18 cellular contexts compared by ENCODE assay signal in the genomic region with DNA sequence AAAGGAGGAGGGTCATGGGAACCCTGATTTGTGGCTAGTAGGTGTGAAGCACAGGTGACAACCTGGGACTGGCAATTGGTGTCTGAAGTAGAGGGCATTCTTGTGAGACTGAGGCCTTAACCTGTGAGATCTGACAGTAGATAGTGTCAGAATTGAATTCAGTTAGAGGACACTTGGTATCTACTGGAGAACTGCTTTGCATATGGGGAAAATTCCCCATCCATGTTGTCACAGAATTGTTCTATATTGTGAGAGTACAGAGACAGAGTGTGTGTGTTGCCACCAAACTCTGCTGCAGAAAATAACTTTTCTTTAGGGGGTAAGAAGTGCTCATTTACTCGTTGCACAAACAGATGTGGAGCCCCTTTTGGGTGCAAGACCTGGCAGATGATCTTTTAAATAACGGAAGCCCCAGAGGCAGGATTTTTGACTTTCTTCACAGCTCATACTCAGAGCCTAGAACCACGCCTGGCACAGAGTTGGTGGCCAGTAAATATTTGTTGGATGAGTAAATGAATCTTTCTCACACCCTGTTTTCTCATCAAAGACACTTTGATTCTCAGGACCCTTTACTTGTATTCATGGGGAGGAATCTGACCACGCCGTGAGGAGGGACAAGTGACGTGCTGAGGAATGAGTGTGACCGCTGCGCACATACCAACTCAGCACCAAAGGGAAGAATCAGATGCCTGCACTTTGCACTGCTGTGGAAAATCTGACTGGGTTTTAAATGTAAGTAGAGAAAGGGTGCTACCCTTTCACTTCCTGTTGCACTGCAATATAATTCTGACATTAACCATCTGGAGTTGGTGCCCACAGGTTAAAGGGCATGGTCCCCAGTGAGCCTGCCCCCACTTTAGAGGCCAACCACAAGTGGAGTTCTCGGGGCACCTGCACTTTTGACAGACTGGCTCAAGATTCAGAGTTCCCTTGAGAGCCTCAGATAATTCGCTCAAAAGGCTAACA. TPM values are rescaled to one million over a fixed set of nuclear protein-coding genes. Genes with fewer than 3 reads are reported as not detected.
DNase-seq lines count a peak whose midpoint lies in the region; ATAC-seq lines count a peak whose summit lies in the region.
"Had no signal": no experiment of that assay in that cellular context is flagged by ENCODE, and none has a peak within 500 bp of the region (broad histone marks: within the 10 kb centered on the region; RNA-seq: fewer than 3 reads in every experiment).

No MANE protein-coding gene starts in this region.

- H3K4me1 Mint-ChIP-seq in stimulated activated memory B cell treated with anti-CD40 and anti-IgM and Interleukin-4, amounts not matched to agents 10 μg/mL and 1 μg/mL and 100 μg/mL, for 72 hours: peaks cover 12% of the 10 kb centered on the region
- H3K4me1 Mint-ChIP-seq: activated naive CD4-positive, alpha-beta T cell treated with anti-CD3 and anti-CD28 coated beads, Interleukin-2, amount 10 ng/mL, durations not matched to agents 7 days and 5 days; nephron had no signal

- peak overlapping the region; percentile 85 for H3K27ac Mint-ChIP-seq in stimulated activated memory B cell treated with anti-CD40 and anti-IgM and Interleukin-4, amounts not matched to agents 10 μg/mL and 1 μg/mL and 100 μg/mL, for 72 hours
- H3K27ac Mint-ChIP-seq: activated naive CD4-positive, alpha-beta T cell treated with anti-CD3 and anti-CD28 coated beads, Interleukin-2, amount 10 ng/mL, durations not matched to agents 7 days and 5 days; CD4-positive, alpha-beta T cell; nephron had no signal

- no peaks in the 10 kb centered on the region for H3F3A ChIP-seq in GM23248 (ENCODE audit: insufficient read depth)

- no peaks in the 10 kb centered on the region for H4K20me1 ChIP-seq in GM23248 (ENCODE audit: insufficient read depth)

- no peaks in the 10 kb centered on the region for H3K9me3 ChIP-seq in GM23248 (ENCODE audit: low read depth)
- no peaks in the 10 kb centered on the region for H3K9me3 ChIP-seq in mesenchymal stem cell (ENCODE audit: control insufficient read depth, low read length)

- no peak overlapping the region for H3K4me3 Mint-ChIP-seq in stimulated activated memory B cell treated with anti-CD40 and anti-IgM and Interleukin-4, amounts not matched to agents 10 μg/mL and 1 μg/mL and 100 μg/mL, for 72 hours
- H3K4me3 Mint-ChIP-seq: activated naive CD4-positive, alpha-beta T cell treated with anti-CD3 and anti-CD28 coated beads, Interleukin-2, amount 10 ng/mL, durations not matched to agents 7 days and 5 days; CD4-positive, alpha-beta T cell; nephron had no signal

- no peak overlapping the region for H2AK5ac ChIP-seq in mesenchymal stem cell (ENCODE audit: low read length, severe bottlenecking)

- H3K4me3 ChIP-seq in GM23248: no peak overlapping the region
- no peak overlapping the region for H3K4me3 ChIP-seq in mesenchymal stem cell (ENCODE audit: insufficient read depth in 1 of 2, low read depth in 1 of 2, low read length in 2 of 2)
- H3K4me3 ChIP-seq: cardiac muscle cell had no signal

- no peak overlapping the region for H3K23ac ChIP-seq in mesenchymal stem cell (ENCODE audit: low read length in 2 of 2)

- DNase-seq in GM23248 (peak; percentile 8), mesenchymal stem cell (no peak), HT-29 (ENCODE audit: low spot score) (no peak)
- DNase-seq: activated CD8-positive, alpha-beta memory T cell treated with anti-CD3 and anti-CD28 coated beads for 24 hours; activated naive CD4-positive, alpha-beta T cell treated with anti-CD3 and anti-CD28 coated beads, Interleukin-2, amount 10 ng/mL, durations not matched to agents 7 days and 5 days; CD4-positive, alpha-beta T cell; GDM1; head of caudate nucleus; left colon; NCI-H1417 treated with DMSO at 0.1 percent for 48 hours had no signal

- H3K36me3 Mint-ChIP-seq in stimulated activated memory B cell treated with anti-CD40 and anti-IgM and Interleukin-4, amounts not matched to agents 10 μg/mL and 1 μg/mL and 100 μg/mL, for 72 hours: peaks cover 2% of the 10 kb centered on the region
- H3K36me3 Mint-ChIP-seq: activated naive CD4-positive, alpha-beta T cell treated with anti-CD3 and anti-CD28 coated beads, Interleukin-2, amount 10 ng/mL, durations not matched to agents 7 days and 5 days had no signal

- H2BK5ac ChIP-seq in mesenchymal stem cell (ENCODE audit: low read depth, low read length, poor library complexity, severe bottlenecking): no peak overlapping the region

- H2BK12ac ChIP-seq in mesenchymal stem cell (ENCODE audit: low read length in 2 of 2): no peak overlapping the region

- no peaks in the 10 kb centered on the region for H3K79me1 ChIP-seq in mesenchymal stem cell (replicated peaks; ENCODE audit: low read length, poor library complexity, severe bottlenecking)

- H3K4ac ChIP-seq in mesenchymal stem cell (ENCODE audit: low read depth in 1 of 2, low read length in 2 of 2): no peak overlapping the region

- H3K36me3 ChIP-seq in GM23248 (ENCODE audit: low read depth): no peaks in the 10 kb centered on the region
- no peaks in the 10 kb centered on the region for H3K36me3 ChIP-seq in mesenchymal stem cell (ENCODE audit: control insufficient read depth in 1 of 2, insufficient read depth in 2 of 2, low read depth in 1 of 2, low read length in 2 of 2)
- H3K36me3 ChIP-seq: cardiac muscle cell had no signal

- H2BK15ac ChIP-seq in mesenchymal stem cell (ENCODE audit: low read depth, poor library complexity, severe bottlenecking): no peak overlapping the region

- H2AFZ ChIP-seq in GM23248 (no peak overlapping the region), mesenchymal stem cell (ENCODE audit: low read depth, low read length) (no peak overlapping the region)

- no peaks in the 10 kb centered on the region for H3K79me2 ChIP-seq in GM23248 (ENCODE audit: insufficient read depth)

- ATAC-seq in GM18907 (IDR thresholded peaks at IDR 0.05; ENCODE audit: unreplicated experiment) (peak; percentile 92), HG03460 (IDR thresholded peaks at IDR 0.05; ENCODE audit: unreplicated experiment) (peak; percentile 71), GM18873 (IDR thresholded peaks at IDR 0.05; ENCODE audit: low FRiP score, unreplicated experiment) (no peak)
- ATAC-seq in stimulated activated memory B cell treated with anti-CD40 and anti-IgM and Interleukin-4, amounts not matched to agents 10 μg/mL and 1 μg/mL and 100 μg/mL, for 72 hours: peak; percentile 91
- ATAC-seq: left colon, Right ventricle myocardium inferior, sciatic nerve had no signal

- H3K27me3 ChIP-seq in GM23248 (replicated peaks; ENCODE audit: insufficient read depth) (0 out of 2 replicates have a peak, but pooled peaks cover 2% of the 10 kb centered on the region), mesenchymal stem cell (ENCODE audit: control insufficient read depth in 1 of 2, insufficient read depth in 1 of 2, low read length in 2 of 2) (peaks cover 0 to 6% of the 10 kb centered on the region in 2 experiments)
- H3K27me3 ChIP-seq: cardiac muscle cell had no signal

- H3K18ac ChIP-seq in mesenchymal stem cell (ENCODE audit: low read depth in 1 of 2, low read length in 2 of 2): no peak overlapping the region

- H4K91ac ChIP-seq in mesenchymal stem cell (ENCODE audit: low read length): no peak overlapping the region

- H3K27ac ChIP-seq in GM23248 (no peak overlapping the region), mesenchymal stem cell (ENCODE audit: low read length, poor library complexity, severe bottlenecking) (no peak overlapping the region)
- H3K27ac ChIP-seq: cardiac muscle cell had no signal

- H3K14ac ChIP-seq in mesenchymal stem cell (ENCODE audit: low read length in 2 of 2): no peak overlapping the region

- peaks cover 5% of the 10 kb centered on the region for H3K9me3 Mint-ChIP-seq in stimulated activated memory B cell treated with anti-CD40 and anti-IgM and Interleukin-4, amounts not matched to agents 10 μg/mL and 1 μg/mL and 100 μg/mL, for 72 hours
- H3K9me3 Mint-ChIP-seq: activated naive CD4-positive, alpha-beta T cell treated with anti-CD3 and anti-CD28 coated beads, Interleukin-2, amount 10 ng/mL, durations not matched to agents 7 days and 5 days; CD4-positive, alpha-beta T cell had no signal

- WGBS in GM23248 (ENCODE audit: low coverage in 1 of 2, low lambda C conversion rate in 2 of 2, missing lambda C conversion rate in 2 of 2), 2 experiments: 21 to 22% methylated on average over 10 of the region's 10 CpGs
- 58% methylated on average over 8 of the region's 10 CpGs for WGBS in mesenchymal stem cell

- H3K9ac ChIP-seq in GM23248 (no peak overlapping the region), mesenchymal stem cell (ENCODE audit: low read length) (no peak overlapping the region)

- in situ Hi-C loops in GM23248 (cut with MboI): no loop called here

- H3K9me2 ChIP-seq in GM23248 (ENCODE audit: insufficient read depth): no peaks in the 10 kb centered on the region

- no peak overlapping the region for H4K8ac ChIP-seq in mesenchymal stem cell (ENCODE audit: low read length)

- H3K4me2 ChIP-seq in GM23248 (ENCODE audit: unreplicated experiment): no peak overlapping the region
- H3K4me2 ChIP-seq in mesenchymal stem cell (ENCODE audit: low read length, poor library complexity, severe bottlenecking): no peak overlapping the region

- peaks cover 24% of the 10 kb centered on the region for H3K27me3 Mint-ChIP-seq in stimulated activated memory B cell treated with anti-CD40 and anti-IgM and Interleukin-4, amounts not matched to agents 10 μg/mL and 1 μg/mL and 100 μg/mL, for 72 hours

- no peak overlapping the region for H2BK120ac ChIP-seq in mesenchymal stem cell (ENCODE audit: low read depth, low read length)

- H3K4me1 ChIP-seq in GM23248 (ENCODE audit: insufficient read depth): no peaks in the 10 kb centered on the region
- no peaks in the 10 kb centered on the region for H3K4me1 ChIP-seq in mesenchymal stem cell (ENCODE audit: control insufficient read depth, insufficient read depth, low read depth, low read length)

RNA-seq across cellular contexts. Expression of gene SDHAF3, which starts 39.2 kb away (rescaled TPM):
- total RNA-seq in GM23248 (2014; rRNA removed; shearing (Covaris generic)): 4.6 and 6.3 TPM in 2 replicates
- 29.2 and 34.0 TPM in 2 replicates for polyA plus RNA-seq in GM23248 (2016; fragmentation: Nextera tagmentation; extraction: Ambion mirVana)
- 8.4 TPM for polyA plus RNA-seq in mesenchymal stem cell (2013, experiment 1 of 2)
- 8.1 TPM for polyA plus RNA-seq in mesenchymal stem cell (2013, experiment 2 of 2)
- total RNA-seq in HT-29 (2014; rRNA removed; shearing (Covaris generic)): 8.3 and 13.1 TPM in 2 replicates

RNA-seq across cellular contexts. Expression of gene DLX5, which starts 53.7 kb away (rescaled TPM):
- total RNA-seq in GM23248 (2014; rRNA removed; shearing (Covaris generic)): not detected in 2 replicates
- not detected in 2 replicates for polyA plus RNA-seq in GM23248 (2016; fragmentation: Nextera tagmentation; extraction: Ambion mirVana)
- not detected for polyA plus RNA-seq in mesenchymal stem cell (2013, experiment 1 of 2)
- polyA plus RNA-seq in mesenchymal stem cell (2013, experiment 2 of 2): not detected
- total RNA-seq in HT-29 (2014; rRNA removed; shearing (Covaris generic)): not detected in 2 replicates
- total RNA-seq: cardiac muscle cell; CD4-positive, alpha-beta T cell; left colon; Right ventricle myocardium inferior had no signal
